15 cellular contexts compared by ENCODE assay signal in genomic region chr7:130882396-130882795, GRCh38.
DNase-seq lines count a peak whose midpoint lies in the region; ATAC-seq and TF ChIP-seq lines count a peak whose summit lies in the region.
"Had no signal": no experiment of that assay in that cellular context is flagged by ENCODE, and none has a peak within 500 bp of the region (broad histone marks: within the 10 kb centered on the region; RNA-seq: fewer than 3 reads in every experiment).

No MANE protein-coding gene starts in this region.

- peaks cover 29% of the 10 kb centered on the region for H3K4me1 Mint-ChIP-seq in activated naive CD8-positive, alpha-beta T cell treated with anti-CD3 and anti-CD28 coated beads for 36 hours
- H3K4me1 Mint-ChIP-seq in memory B cell: no peaks in the 10 kb centered on the region

- CTCF ChIA-PET in AG04450 (lab: Charles Lee) (interaction anchor here (1.1 to 3.2 kb wide), 3 partner anchors 14 to 157 kb away, joined by 4 to 17 read pairs (median 10); no protein-coding TSS in a partner anchor), HCT116 (lab: Charles Lee) (interaction anchor here (1.7 kb wide), 1 partner anchor 14 kb away, joined by 6 read pairs; no protein-coding TSS in a partner anchor)

- TF ChIP-seq POLR2A in HCT116 (IDR thresholded peaks at IDR 0.05; ENCODE audit: borderline replicate concordance, extremely low read depth, insufficient read depth, insufficient read length): no peak

- no peaks in the 10 kb centered on the region for H4K20me1 ChIP-seq in HCT116 (ENCODE audit: insufficient read depth)

- peaks cover 60% of the 10 kb centered on the region for H3K36me3 Mint-ChIP-seq in activated naive CD8-positive, alpha-beta T cell treated with anti-CD3 and anti-CD28 coated beads for 36 hours
- peaks cover 16% of the 10 kb centered on the region for H3K36me3 Mint-ChIP-seq in memory B cell

- DNase-seq in AG04450 (ENCODE audit: low read depth, low spot score) (no peak), HCT116 (ENCODE audit: low read depth, low spot score) (no peak), memory B cell (ENCODE audit: low spot score in 2 of 2) (no peak), foreskin melanocyte (no peak), NCI-H1092 treated with DMSO at 0.1 percent for 48 hours (lab: John Stamatoyannopoulos, UW) (no peak), NCI-H146 treated with DMSO at 0.1 percent for 48 hours (lab: John Stamatoyannopoulos, UW; ENCODE audit: unreplicated experiment) (no peak)
- no peak for DNase-seq in activated naive CD8-positive, alpha-beta T cell treated with anti-CD3 and anti-CD28 coated beads for 36 hours
- DNase-seq: CD8-positive, alpha-beta T cell; GF-D8; NCI-H187; NCI-H69; SIG-M5 had no signal

- peaks cover 97 to 100% of the 10 kb centered on the region in 2 experiments for H3K4me1 ChIP-seq in HCT116 (ENCODE audit: control insufficient read depth in 1 of 2, insufficient read depth in 2 of 2, low read length in 2 of 2)

- BruUV-seq in HCT116 (replicated peaks; lab: Mats Ljungman, UMichigan): no TSS peak

- H3K27me3 Mint-ChIP-seq in activated naive CD8-positive, alpha-beta T cell treated with anti-CD3 and anti-CD28 coated beads for 36 hours: no peaks in the 10 kb centered on the region
- H3K27me3 Mint-ChIP-seq in memory B cell: no peaks in the 10 kb centered on the region

- H3K36me3 ChIP-seq in HCT116 (ENCODE audit: control insufficient read depth in 1 of 2, insufficient read depth in 2 of 2, low read length in 2 of 2): peaks cover 17 to 86% of the 10 kb centered on the region in 2 experiments

- no peak overlapping the region for H2AFZ ChIP-seq in HCT116 (ENCODE audit: low read depth, low read length, poor library complexity, severe bottlenecking)

- TF ChIP-seq CTCF in AG04450 (IDR thresholded peaks at IDR 0.05; ENCODE audit: low read depth, low read length) (no peak), HCT116 (IDR thresholded peaks at IDR 0.05 in 2 of 3, conservative IDR thresholded peaks at IDR 0.05 in 1 of 3; ENCODE audit: borderline replicate concordance in 1 of 3, insufficient read depth in 1 of 3, low read depth in 2 of 3, low read length in 2 of 3) (no peak)

- H3K4me2 ChIP-seq in HCT116 (ENCODE audit: low read length): no peak overlapping the region

- H3K27ac Mint-ChIP-seq in activated naive CD8-positive, alpha-beta T cell treated with anti-CD3 and anti-CD28 coated beads for 36 hours: peak overlapping the region; percentile 54
- H3K27ac Mint-ChIP-seq in memory B cell: peak overlapping the region; percentile 6
- H3K27ac Mint-ChIP-seq: CD8-positive, alpha-beta T cell had no signal

- H3K27ac ChIP-seq in AG04450 (ENCODE audit: low read depth, low read length) (peak overlapping the region; percentile 39), HCT116 (ENCODE audit: low read depth, low read length) (peak overlapping the region; percentile 100)
- H3K27ac ChIP-seq: thoracic aorta, VCaP had no signal

- H3K4me3 ChIP-seq in AG04450 (ENCODE audit: low read depth, low read length) (no peak overlapping the region), HCT116 (replicated peaks in 1 of 2; ENCODE audit: low read depth in 1 of 2, low read length in 2 of 2) (no peak overlapping the region)
- H3K4me3 ChIP-seq: thoracic aorta had no signal

- no peaks in the 10 kb centered on the region for H3K9me3 Mint-ChIP-seq in activated naive CD8-positive, alpha-beta T cell treated with anti-CD3 and anti-CD28 coated beads for 36 hours
- no peaks in the 10 kb centered on the region for H3K9me3 Mint-ChIP-seq in memory B cell
- H3K9me3 Mint-ChIP-seq: CD8-positive, alpha-beta T cell had no signal

- ATAC-seq in HCT116 (no peak), memory B cell (ENCODE audit: low read depth) (no peak), esophagus mucosa (no peak)
- ATAC-seq: CD8-positive, alpha-beta T cell had no signal

- intact Hi-C loops in HCT116 (cut with micrococcal nuclease): no loop called here

- H3K9me3 ChIP-seq in AG04450 (ENCODE audit: control insufficient read depth, insufficient read depth, low read length) (no peaks in the 10 kb centered on the region), HCT116 (ENCODE audit: control insufficient read depth in 1 of 2, insufficient read depth in 1 of 2, low read depth in 1 of 2, low read length in 2 of 2) (no peaks in the 10 kb centered on the region)
- H3K9me3 ChIP-seq: thoracic aorta had no signal

- no peak for TF ChIP-seq RAD21 in HCT116 (IDR thresholded peaks at IDR 0.05; ENCODE audit: low read depth)

- H3K79me2 ChIP-seq in HCT116 (ENCODE audit: insufficient read depth, low read length): peaks cover 97% of the 10 kb centered on the region

- H3K9me2 ChIP-seq in HCT116 (ENCODE audit: insufficient read depth): no peaks in the 10 kb centered on the region

- H3K27me3 ChIP-seq in AG04450 (ENCODE audit: control insufficient read depth, insufficient read depth, low read length) (no peaks in the 10 kb centered on the region), HCT116 (ENCODE audit: insufficient read depth, low read length) (no peaks in the 10 kb centered on the region)

- H3K9ac ChIP-seq in HCT116 (ENCODE audit: low read length): peak overlapping the region; percentile 35

- POLR2A ChIA-PET in AG04450 (lab: Yijun Ruan, JAX) (no interaction called here), HCT116 (lab: Charles Lee) (interaction anchor here (1.5 to 2.0 kb wide), 4 partner anchors 12 to 31 kb away, joined by 3 to 6 read pairs (median 4); no protein-coding TSS in a partner anchor)

- RAD21 ChIA-PET in HCT116 (lab: Charles Lee; ENCODE audit: low non-redundant PET in 1 of 2, low total read pairs in 2 of 2, uncharacterized antibody in 2 of 2, unreplicated experiment in 2 of 2): no interaction called here

- H3K4me3 Mint-ChIP-seq in activated naive CD8-positive, alpha-beta T cell treated with anti-CD3 and anti-CD28 coated beads for 36 hours: no peak overlapping the region
- no peak overlapping the region for H3K4me3 Mint-ChIP-seq in memory B cell
- H3K4me3 Mint-ChIP-seq: CD8-positive, alpha-beta T cell had no signal

TF ChIP-seq in HCT116, 20 proteins besides CTCF, POLR2A, EP300 and RAD21 (continues in another document):
- no peak for TF ChIP-seq JUND (IDR thresholded peaks at IDR 0.05)
- TF ChIP-seq FOSL1 (IDR thresholded peaks at IDR 0.05; ENCODE audit: low read depth): no peak
- TF ChIP-seq ATF3 (IDR thresholded peaks at IDR 0.05): no peak
- TF ChIP-seq ZBTB33 (IDR thresholded peaks at IDR 0.05; ENCODE audit: extremely low read depth, insufficient replicate concordance, low read length): no peak
- TF ChIP-seq SIN3A (IDR thresholded peaks at IDR 0.05; ENCODE audit: low read depth): no peak
- no peak for TF ChIP-seq ELF1 (IDR thresholded peaks at IDR 0.05; ENCODE audit: borderline replicate concordance, low read depth)
- TF ChIP-seq SRF (IDR thresholded peaks at IDR 0.05; ENCODE audit: low read depth): no peak
- no peak for TF ChIP-seq ZFX (IDR thresholded peaks at IDR 0.05)
- TF ChIP-seq CBX3 (IDR thresholded peaks at IDR 0.05; ENCODE audit: low read depth): no peak
- TF ChIP-seq CEBPB (IDR thresholded peaks at IDR 0.05; ENCODE audit: low read depth): no peak
- no peak for TF ChIP-seq EGR1 (IDR thresholded peaks at IDR 0.05; ENCODE audit: low read depth)
- no peak for TF ChIP-seq REST (IDR thresholded peaks at IDR 0.05; ENCODE audit: low read depth)
- no peak for TF ChIP-seq ZNF274 (IDR thresholded peaks at IDR 0.05; ENCODE audit: low read depth, low read length)
- no peak for TF ChIP-seq POLR2AphosphoS5 (IDR thresholded peaks at IDR 0.05; ENCODE audit: low read depth, low read length)
- TF ChIP-seq TCF7L2 (IDR thresholded peaks at IDR 0.05; ENCODE audit: borderline replicate concordance, extremely low read depth, insufficient read depth, insufficient read length): no peak
